Comparison of ENCODE assay signal across 8 cellular contexts in genomic region chr1:150162582-150162861, GRCh38. TPM values are rescaled to one million over a fixed set of nuclear protein-coding genes. Genes with fewer than 3 reads are reported as not detected.
A peak's percentile ranks its signal among the peaks of the same experiment; 100 is the strongest.
DNase-seq lines count a peak whose midpoint lies in the region; ATAC-seq and TF ChIP-seq lines count a peak whose summit lies in the region.

No MANE protein-coding gene starts in this region.

- H3K27ac ChIP-seq in brain microvascular endothelial cell, result peak overlapping the region; percentile 95

- H3K27me3 ChIP-seq in HAP-1 (ENCODE audit: low read depth) (no peaks in the 10 kb centered on the region), brain microvascular endothelial cell (replicated peaks) (no peaks in the 10 kb centered on the region), kidney epithelial cell (ENCODE audit: control insufficient read depth, insufficient read depth, low read length) (no peaks in the 10 kb centered on the region)

- in situ Hi-C loops in HAP-1 (cut with MboI; ENCODE audit: low sequenced_read_pairs) (loop anchor here (25.0 kb wide), 1 partner anchor 250 kb away; the partner anchor contains the start of gene SV2A), brain microvascular endothelial cell (cut with HindIII; ENCODE audit: low pct_ligation_motif_present, low sequenced_read_pairs) (no loop called here)

- ATAC-seq in stimulated activated naive CD8-positive, alpha-beta T cell treated with anti-CD3 and anti-CD28 coated beads, Interleukin-15, amount 100 ng/mL, for 72 hours, result no peak
- no peak for ATAC-seq in HG03039 (IDR thresholded peaks at IDR 0.05; ENCODE audit: unreplicated experiment)

- no peak overlapping the region for H3K27ac Mint-ChIP-seq in stimulated activated naive CD8-positive, alpha-beta T cell treated with anti-CD3 and anti-CD28 coated beads, Interleukin-15, amount 100 ng/mL, for 72 hours

- H3K4me3 Mint-ChIP-seq in stimulated activated naive CD8-positive, alpha-beta T cell treated with anti-CD3 and anti-CD28 coated beads, Interleukin-15, amount 100 ng/mL, for 72 hours, result peak overlapping the region; percentile 27 to 66

- no peaks in the 10 kb centered on the region for H3K9me3 ChIP-seq in HAP-1

- DNase-seq in HAP-1 (ENCODE audit: low spot score in 2 of 2) (no peak), brain microvascular endothelial cell (no peak), kidney epithelial cell (ENCODE audit: low read depth) (no peak), NCI-H2107 treated with DMSO at 0.1 percent for 48 hours (lab: John Stamatoyannopoulos, UW; ENCODE audit: unreplicated experiment) (no peak), MV-4-11 (lab: John Stamatoyannopoulos, UW) (no peak), T1000 (lab: John Stamatoyannopoulos, UW) (no peak)
- no peak for DNase-seq in stimulated activated naive CD8-positive, alpha-beta T cell treated with anti-CD3 and anti-CD28 coated beads, Interleukin-15, amount 100 ng/mL, for 72 hours

- peaks cover 16% of the 10 kb centered on the region for H3K4me1 ChIP-seq in HAP-1

- peak overlapping the region; percentile 7; the same call in 1 of the 2 replicates for H3K4me3 ChIP-seq in HAP-1
- H3K4me3 ChIP-seq in brain microvascular endothelial cell (ENCODE audit: low read depth, low read length), result no peak overlapping the region
- H3K4me3 ChIP-seq in kidney epithelial cell (ENCODE audit: low read depth, low read length), result peak overlapping the region; percentile 6

- H3K36me3 ChIP-seq in HAP-1 (replicated peaks), result peaks cover 13% of the 10 kb centered on the region
- peaks cover 11% of the 10 kb centered on the region for H3K36me3 ChIP-seq in brain microvascular endothelial cell (replicated peaks)
- peaks cover 4% of the 10 kb centered on the region for H3K36me3 ChIP-seq in kidney epithelial cell (ENCODE audit: control insufficient read depth, insufficient read depth, low read length)

- no peaks in the 10 kb centered on the region for H3K27me3 Mint-ChIP-seq in stimulated activated naive CD8-positive, alpha-beta T cell treated with anti-CD3 and anti-CD28 coated beads, Interleukin-15, amount 100 ng/mL, for 72 hours

- TF ChIP-seq CTCF in brain microvascular endothelial cell (IDR thresholded peaks at IDR 0.05; ENCODE audit: low read depth, low read length, missing control alignments) (no peak), kidney epithelial cell (IDR thresholded peaks at IDR 0.05; ENCODE audit: insufficient read depth, low read length, poor library complexity, severe bottlenecking) (no peak)

- H3K4me1 Mint-ChIP-seq in stimulated activated naive CD8-positive, alpha-beta T cell treated with anti-CD3 and anti-CD28 coated beads, Interleukin-15, amount 100 ng/mL, for 72 hours, result peaks cover 63% of the 10 kb centered on the region

- no peaks in the 10 kb centered on the region for H3K9me3 Mint-ChIP-seq in stimulated activated naive CD8-positive, alpha-beta T cell treated with anti-CD3 and anti-CD28 coated beads, Interleukin-15, amount 100 ng/mL, for 72 hours

RNA-seq across cellular contexts. Expression of gene PLEKHO1, which starts 12.8 kb away (rescaled TPM):
- total RNA-seq in kidney epithelial cell, result 82.0 and 113 TPM in 2 replicates
